In the genomic region with DNA sequence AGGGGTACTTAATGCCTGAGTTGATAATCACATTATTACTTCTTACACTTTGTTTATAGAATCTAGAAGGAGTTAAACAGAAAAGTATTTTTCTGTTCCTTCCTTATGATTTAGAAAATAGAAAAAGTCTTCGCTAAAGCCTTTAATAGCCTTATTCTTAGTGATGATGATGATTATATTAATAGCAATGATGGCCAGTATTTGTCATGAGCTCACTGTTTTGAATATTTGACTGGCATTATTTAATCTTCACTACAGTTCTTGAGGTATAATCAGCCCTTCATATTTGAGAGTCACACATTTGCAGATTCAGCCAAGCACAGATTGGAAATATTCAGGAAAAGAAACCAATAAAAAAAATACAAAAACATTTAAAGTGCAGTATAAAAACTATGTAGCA, we compare ENCODE assay signal across 20 cellular contexts. TPM values are rescaled to one million over a fixed set of nuclear protein-coding genes. Genes with fewer than 3 reads are reported as not detected.
DNase-seq lines count a peak whose midpoint lies in the region; ATAC-seq, FAIRE-seq and TF ChIP-seq lines count a peak whose summit lies in the region.
"Had no signal": no experiment of that assay in that cellular context is flagged by ENCODE, and none has a peak within 500 bp of the region (broad histone marks: within the 10 kb centered on the region; RNA-seq: fewer than 3 reads in every experiment).

No MANE protein-coding gene starts in this region.

- no peak for FAIRE-seq in GM12891 (lab: Jason Lieb, UNC)
- FAIRE-seq: A204.1, GM12892 had no signal

- H3K9me3 ChIP-seq in endocrine pancreas (ENCODE audit: control insufficient read depth, low read length) (peaks cover 2% of the 10 kb centered on the region), psoas muscle (peaks cover 5% of the 10 kb centered on the region)
- H3K9me3 ChIP-seq: BE2C had no signal

- intact Hi-C loops in psoas muscle (cut with DNase I), result no loop called here

- TF ChIP-seq POLR2A in GM12891 (IDR thresholded peaks at IDR 0.05; ENCODE audit: low read depth, low read length), result no peak

- 50 to 77% (median 70%) methylated on average over 1 of the region's 1 CpG for WGBS in psoas muscle, 3 donors

- H3K27me3 ChIP-seq in endocrine pancreas (ENCODE audit: control insufficient read depth, insufficient read depth, low read length) (no peaks in the 10 kb centered on the region), psoas muscle (ENCODE audit: insufficient read depth in 3 of 3, low read length in 2 of 3) (no peaks in the 10 kb centered on the region)
- H3K27me3 ChIP-seq: BE2C; BLaER1 treated with 17β-estradiol and CSF1 and Interleukin-3, amounts not matched to agents 10 nM and 100 nM had no signal

- H3K36me3 ChIP-seq in endocrine pancreas (ENCODE audit: control insufficient read depth, insufficient read depth, low read length), result no peaks in the 10 kb centered on the region
- no peaks in the 10 kb centered on the region for H3K36me3 ChIP-seq in psoas muscle (ENCODE audit: insufficient read depth in 1 of 2, low read depth in 1 of 2)
- H3K36me3 ChIP-seq: BE2C had no signal

- DNase-seq in activated naive CD8-positive, alpha-beta T cell treated with anti-CD3 and anti-CD28 coated beads, Interleukin-2, amount 50 U/mL, for 24 hours, result no peak
- no peak for DNase-seq in psoas muscle
- DNase-seq in GM12891 (ENCODE audit: insufficient read length, low spot score), result no peak
- DNase-seq: BE2C; Calu3; CD4-positive, alpha-beta memory T cell; COR-L47; DMS53; DMS79 treated with DMSO at 0.1 percent for 48 hours; GF-D8; GOT3 had no signal

- peaks cover 8% of the 10 kb centered on the region for H3K9me3 Mint-ChIP-seq in activated naive CD8-positive, alpha-beta T cell (ENCODE audit: low read depth)
- H3K9me3 Mint-ChIP-seq in activated naive CD8-positive, alpha-beta T cell treated with anti-CD3 and anti-CD28 coated beads, Interleukin-2, amount 50 U/mL, for 24 hours, result peaks cover 13% of the 10 kb centered on the region

- H3K4me1 ChIP-seq in endocrine pancreas (ENCODE audit: control insufficient read depth, insufficient read depth, low read length) (peaks cover 27% of the 10 kb centered on the region), psoas muscle (peaks cover 37% of the 10 kb centered on the region)
- H3K4me1 ChIP-seq: BE2C had no signal

- H3K27ac ChIP-seq in psoas muscle, result peak overlapping the region; percentile 63
- H3K27ac ChIP-seq: 22Rv1; BLaER1 treated with 17β-estradiol and CSF1 and Interleukin-3, amounts not matched to agents 10 nM and 100 nM had no signal

- H3K4me1 Mint-ChIP-seq in activated naive CD8-positive, alpha-beta T cell (ENCODE audit: low read depth), result peaks cover 75% of the 10 kb centered on the region
- H3K4me1 Mint-ChIP-seq in activated naive CD8-positive, alpha-beta T cell treated with anti-CD3 and anti-CD28 coated beads, Interleukin-2, amount 50 U/mL, for 24 hours, result peaks cover 67% of the 10 kb centered on the region

- no peak for TF ChIP-seq CTCF in psoas muscle (IDR thresholded peaks at IDR 0.05)

- no peaks in the 10 kb centered on the region for H3K27me3 Mint-ChIP-seq in activated naive CD8-positive, alpha-beta T cell
- no peaks in the 10 kb centered on the region for H3K27me3 Mint-ChIP-seq in activated naive CD8-positive, alpha-beta T cell treated with anti-CD3 and anti-CD28 coated beads, Interleukin-2, amount 50 U/mL, for 24 hours
- H3K27me3 Mint-ChIP-seq: CD4-positive, alpha-beta memory T cell had no signal

- peaks cover 7% of the 10 kb centered on the region for H3K36me3 Mint-ChIP-seq in activated naive CD8-positive, alpha-beta T cell
- peaks cover 17% of the 10 kb centered on the region for H3K36me3 Mint-ChIP-seq in activated naive CD8-positive, alpha-beta T cell treated with anti-CD3 and anti-CD28 coated beads, Interleukin-2, amount 50 U/mL, for 24 hours (ENCODE audit: low read depth)
- H3K36me3 Mint-ChIP-seq: CD14-positive monocyte had no signal

- no peak for ATAC-seq in activated naive CD8-positive, alpha-beta T cell treated with anti-CD3 and anti-CD28 coated beads, Interleukin-2, amount 50 U/mL, for 24 hours
- ATAC-seq in psoas muscle (peak; percentile 45 to 70 (median 62)), GM18907 (IDR thresholded peaks at IDR 0.05; ENCODE audit: unreplicated experiment) (no peak)

- H3K4me3 ChIP-seq in endocrine pancreas (ENCODE audit: control insufficient read depth, insufficient read depth, low read length) (peak overlapping the region; percentile 22), psoas muscle (peak overlapping the region; percentile 17)
- H3K4me3 ChIP-seq: BLaER1 treated with 17β-estradiol and CSF1 and Interleukin-3, amounts not matched to agents 10 nM and 100 nM; HAP-1 had no signal

- H3K9ac ChIP-seq in endocrine pancreas (ENCODE audit: control insufficient read depth, insufficient read depth, low read length), result no peak overlapping the region
- H3K9ac ChIP-seq: BLaER1 treated with 17β-estradiol and CSF1 and Interleukin-3, amounts not matched to agents 10 nM and 100 nM had no signal

- H3K27ac Mint-ChIP-seq in activated naive CD8-positive, alpha-beta T cell, result peak overlapping the region; percentile 16
- no peak overlapping the region for H3K27ac Mint-ChIP-seq in activated naive CD8-positive, alpha-beta T cell treated with anti-CD3 and anti-CD28 coated beads, Interleukin-2, amount 50 U/mL, for 24 hours

- peak overlapping the region; percentile 12 for H3K4me3 Mint-ChIP-seq in activated naive CD8-positive, alpha-beta T cell
- no peak overlapping the region for H3K4me3 Mint-ChIP-seq in activated naive CD8-positive, alpha-beta T cell treated with anti-CD3 and anti-CD28 coated beads, Interleukin-2, amount 50 U/mL, for 24 hours
- H3K4me3 Mint-ChIP-seq: CD14-positive monocyte had no signal

TF ChIP-seq in GM12891, 5 proteins besides CTCF, POLR2A, EP300 and RAD21:
- TF ChIP-seq SPI1 (IDR thresholded peaks at IDR 0.05; ENCODE audit: low read depth, low read length), result no peak
- no peak for TF ChIP-seq TAF1 (IDR thresholded peaks at IDR 0.05; ENCODE audit: low read depth, low read length)
- TF ChIP-seq POLR2AphosphoS5 (IDR thresholded peaks at IDR 0.05; ENCODE audit: low read depth, low read length), result no peak
- no peak for TF ChIP-seq PAX5 (IDR thresholded peaks at IDR 0.05; ENCODE audit: insufficient read depth, low read length, severe bottlenecking)
- no peak for TF ChIP-seq POU2F2 (IDR thresholded peaks at IDR 0.05; ENCODE audit: low read depth, low read length)

RNA-seq across cellular contexts. Expression of a gene that starts 23.3 kb away (rescaled TPM):
- total RNA-seq in psoas muscle, result 10 to 100 TPM; 38.1 to 51.4 (median 43.7) TPM
- 10 to 100 TPM; 12.5 to 17.1 (median 14.6) TPM for polyA plus RNA-seq in psoas muscle
- 12.6 TPM for polyA plus RNA-seq in GM12891 (2012; ENCODE audit: low read depth, missing spikeins)

Comparison
In these comparisons a context has a peak if more than half of its experiments do, and no peak if none do; other contexts are left out.
1. ATAC-seq: peak in psoas muscle (4 of 4); none in activated naive CD8-positive, alpha-beta T cell treated with anti-CD3 and anti-CD28 coated beads, Interleukin-2, amount 50 U/mL, for 24 hours (single experiment) and GM18907 (single experiment).